ENCODE assay signal across 11 cellular contexts in genomic region chr9:131432597-131433301, GRCh38. TPM values are rescaled to one million over a fixed set of nuclear protein-coding genes. Genes with fewer than 3 reads are reported as not detected.
DNase-seq lines count a peak whose midpoint lies in the region; ATAC-seq, FAIRE-seq and TF ChIP-seq lines count a peak whose summit lies in the region.
"Had no signal": no experiment of that assay in that cellular context is flagged by ENCODE, and none has a peak within 500 bp of the region (broad histone marks: within the 10 kb centered on the region; RNA-seq: fewer than 3 reads in every experiment).

No MANE protein-coding gene starts in this region.

- H3K4me3 ChIP-seq in bronchial epithelial cell (ENCODE audit: low read depth, low read length): no peak overlapping the region
- H3K4me3 ChIP-seq in HAP-1: no peak overlapping the region

- H3K4me3 Mint-ChIP-seq in stimulated activated naive CD8-positive, alpha-beta T cell treated with anti-CD3 and anti-CD28 coated beads, Interleukin-15, Interleukin-2, amounts not matched to agents 100 ng/mL and 50 ng/mL, for 24 hours: no peak overlapping the region

- H3K27me3 Mint-ChIP-seq in stimulated activated naive CD8-positive, alpha-beta T cell treated with anti-CD3 and anti-CD28 coated beads, Interleukin-15, Interleukin-2, amounts not matched to agents 100 ng/mL and 50 ng/mL, for 24 hours: no peaks in the 10 kb centered on the region

- no peaks in the 10 kb centered on the region for H3K9me3 Mint-ChIP-seq in stimulated activated naive CD8-positive, alpha-beta T cell treated with anti-CD3 and anti-CD28 coated beads, Interleukin-15, Interleukin-2, amounts not matched to agents 100 ng/mL and 50 ng/mL, for 24 hours

- in situ Hi-C loops in HAP-1 (cut with MboI; ENCODE audit: low sequenced_read_pairs): no loop called here

- TF ChIP-seq CTCF in bronchial epithelial cell (IDR thresholded peaks at IDR 0.05; ENCODE audit: insufficient read depth, low read length, severe bottlenecking): no peak

- H3K27me3 ChIP-seq in bronchial epithelial cell (ENCODE audit: control insufficient read depth, insufficient read depth, low read length): no peaks in the 10 kb centered on the region
- no peaks in the 10 kb centered on the region for H3K27me3 ChIP-seq in layer of hippocampus (ENCODE audit: control insufficient read depth, insufficient read depth, low read length)
- H3K27me3 ChIP-seq in HAP-1 (ENCODE audit: low read depth): no peaks in the 10 kb centered on the region

- peak overlapping the region; percentile 36 for H3K27ac Mint-ChIP-seq in stimulated activated naive CD8-positive, alpha-beta T cell treated with anti-CD3 and anti-CD28 coated beads, Interleukin-15, Interleukin-2, amounts not matched to agents 100 ng/mL and 50 ng/mL, for 24 hours

- no peak for DNase-seq in stimulated activated naive CD8-positive, alpha-beta T cell treated with anti-CD3 and anti-CD28 coated beads, Interleukin-15, Interleukin-2, amounts not matched to agents 100 U/mL and 50 U/mL, for 24 hours
- peak; percentile 64 for DNase-seq in bronchial epithelial cell (ENCODE audit: low read depth)
- DNase-seq in occipital lobe (lab: John Stamatoyannopoulos, UW): no peak
- no peak for DNase-seq in HAP-1 (ENCODE audit: low spot score in 2 of 2)
- no peak for DNase-seq in urothelium cell line (ENCODE audit: low spot score)
- DNase-seq: foreskin melanocyte had no signal

- no peak for FAIRE-seq in bronchial epithelial cell (lab: Jason Lieb, UNC)
- no peak for FAIRE-seq in urothelium cell line (lab: Jason Lieb, UNC)
- FAIRE-seq: D721Med had no signal

- H3K36me3 Mint-ChIP-seq in stimulated activated naive CD8-positive, alpha-beta T cell treated with anti-CD3 and anti-CD28 coated beads, Interleukin-15, Interleukin-2, amounts not matched to agents 100 ng/mL and 50 ng/mL, for 24 hours (ENCODE audit: low read depth): peaks cover 71% of the 10 kb centered on the region

- H3K4me1 Mint-ChIP-seq in stimulated activated naive CD8-positive, alpha-beta T cell treated with anti-CD3 and anti-CD28 coated beads, Interleukin-15, Interleukin-2, amounts not matched to agents 100 ng/mL and 50 ng/mL, for 24 hours (ENCODE audit: low read depth): peaks cover 20% of the 10 kb centered on the region

- H3K9me3 ChIP-seq in HAP-1: no peaks in the 10 kb centered on the region

- peaks cover 33% of the 10 kb centered on the region for H3K36me3 ChIP-seq in bronchial epithelial cell (ENCODE audit: control insufficient read depth, insufficient read depth, low read length)
- peaks cover 76% of the 10 kb centered on the region for H3K36me3 ChIP-seq in HAP-1 (replicated peaks)

- H3K4me1 ChIP-seq in HAP-1: peaks cover 26% of the 10 kb centered on the region

- peak overlapping the region; percentile 9 for H3K27ac ChIP-seq in layer of hippocampus (ENCODE audit: low read depth, low read length)

- no peak for ATAC-seq in stimulated activated naive CD8-positive, alpha-beta T cell treated with anti-CD3 and anti-CD28 coated beads, Interleukin-15, Interleukin-2, amounts not matched to agents 100 U/mL and 50 U/mL, for 24 hours
- no peak for ATAC-seq in HG03342 (IDR thresholded peaks at IDR 0.05; ENCODE audit: unreplicated experiment)
- ATAC-seq: sciatic nerve had no signal

RNA-seq across cellular contexts. Expression of gene PRRC2B, which starts 38.9 kb away (rescaled TPM):
- total RNA-seq in bronchial epithelial cell (20.0 and 33.3 TPM in 2 replicates), occipital lobe (118 TPM)
